8 cellular contexts compared by ENCODE assay signal in the genomic region with DNA sequence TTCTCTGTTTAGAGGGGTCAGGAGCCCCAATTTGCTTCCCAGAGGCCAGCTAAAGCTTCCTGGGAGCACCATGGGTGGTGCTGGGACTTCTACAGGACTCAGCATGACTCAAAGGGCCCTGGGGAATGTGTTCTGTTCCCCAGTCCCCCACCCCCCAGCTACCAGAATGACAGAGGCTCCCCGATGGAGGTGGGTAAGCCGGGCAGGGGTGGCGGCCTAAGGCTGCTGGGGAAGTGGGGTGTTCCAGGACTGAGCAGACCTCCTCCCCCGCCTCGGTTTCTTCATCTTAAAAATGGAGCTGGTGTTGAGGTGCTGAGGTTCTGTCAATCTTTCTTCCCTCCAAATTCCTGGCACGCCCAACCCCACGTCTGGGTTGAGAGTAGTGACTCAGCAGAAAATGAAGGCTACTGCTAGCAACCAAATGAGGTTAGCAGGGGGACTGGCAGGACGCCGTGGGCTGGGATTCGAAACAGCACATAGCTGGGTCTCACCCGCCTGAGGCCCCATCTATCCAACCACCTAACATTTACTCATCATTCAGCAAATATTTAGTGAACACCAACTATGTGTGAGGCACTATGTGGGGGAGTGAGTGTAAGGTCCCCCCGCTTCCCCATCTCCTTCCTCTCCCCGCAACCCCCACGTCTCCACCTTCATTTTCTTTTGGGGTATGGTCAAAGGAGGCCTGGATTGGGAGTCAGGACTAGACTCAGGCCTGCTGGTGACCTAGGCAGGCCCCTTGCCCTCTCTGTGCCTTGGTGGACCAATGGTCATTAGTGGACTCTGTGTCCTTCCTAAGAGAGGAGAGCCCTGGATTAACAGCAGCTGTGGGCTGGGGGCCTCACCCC. TPM values are rescaled to one million over a fixed set of nuclear protein-coding genes. Genes with fewer than 3 reads are reported as not detected.
DNase-seq lines count a peak whose midpoint lies in the region; ATAC-seq and TF ChIP-seq lines count a peak whose summit lies in the region.

No MANE protein-coding gene starts in this region.

- H3K4me1 ChIP-seq in SJSA1 (replicated peaks) (peaks cover 37% of the 10 kb centered on the region), fibroblast of lung (ENCODE audit: control insufficient read depth, extremely low read depth, insufficient read depth, low read length) (peaks cover 31% of the 10 kb centered on the region), ovary (ENCODE audit: insufficient read depth) (peaks cover 18% of the 10 kb centered on the region)

- TF ChIP-seq CTCF in fibroblast of lung (conservative IDR thresholded peaks at IDR 0.05 in 1 of 2, IDR thresholded peaks at IDR 0.05 in 1 of 2; ENCODE audit: low read depth in 1 of 2, low read length in 2 of 2) = no peak
- TF ChIP-seq CTCF in ovary (IDR thresholded peaks at IDR 0.05) = no peak

- no peak for ATAC-seq in GM18858 (IDR thresholded peaks at IDR 0.05; ENCODE audit: unreplicated experiment)
- no peak for ATAC-seq in GM21528 (IDR thresholded peaks at IDR 0.05; ENCODE audit: low FRiP score, unreplicated experiment)

- H3K9ac ChIP-seq in fibroblast of lung (ENCODE audit: insufficient read depth, low read length) = no peak overlapping the region

- H3K36me3 ChIP-seq in SJSA1 (no peaks in the 10 kb centered on the region), fibroblast of lung (ENCODE audit: control insufficient read depth, insufficient read depth, low read length) (no peaks in the 10 kb centered on the region), ovary (no peaks in the 10 kb centered on the region)

- peak overlapping the region; percentile 52 for H3K4me2 ChIP-seq in fibroblast of lung (ENCODE audit: extremely low read depth, insufficient read depth, low read length)

- intact Hi-C loops in ovary (cut with DNase I) = no loop called here

- CTCF ChIA-PET in HEK293T (lab: Yijun Ruan, JAX) = no interaction called here

- peak; percentile 8 for DNase-seq in SIG-M5 treated with dmso at 0.1 percent for 504 hours (lab: John Stamatoyannopoulos, UW; ENCODE audit: unreplicated experiment)
- DNase-seq in SIG-M5 (lab: John Stamatoyannopoulos, UW) = no peak
- peak; percentile 82 to 83 for DNase-seq in SJSA1 (ENCODE audit: low read depth in 1 of 2, low spot score in 2 of 2)
- DNase-seq in fibroblast of lung (ENCODE audit: low read depth in 2 of 2) = peak; percentile 87 to 94
- DNase-seq in ovary = peak; percentile 68 to 80 (median 77)
- DNase-seq in HEK293T (ENCODE audit: extremely low spot score) = no peak

- WGBS in ovary, 3 donors = 56 to 61% (median 59%) methylated on average over 14 of the region's 14 CpGs

- H3K4me3 ChIP-seq in SJSA1 (no peak overlapping the region), fibroblast of lung (replicated peaks in 1 of 4; ENCODE audit: control extremely low read depth in 1 of 4, insufficient read depth in 1 of 4, low read depth in 3 of 4, low read length in 4 of 4) (no peak overlapping the region), ovary (no peak overlapping the region)

- H3K27ac ChIP-seq in SJSA1 = peak overlapping the region; percentile 82
- H3K27ac ChIP-seq in fibroblast of lung (ENCODE audit: insufficient read depth, low read length) = peak overlapping the region; percentile 70
- peak overlapping the region; percentile 67 to 91 for H3K27ac ChIP-seq in ovary

- POLR2A ChIA-PET in HEK293T (lab: Yijun Ruan, JAX) = no interaction called here

- no peak for TF ChIP-seq POLR2A in ovary (IDR thresholded peaks at IDR 0.05)

- no peaks in the 10 kb centered on the region for H3K27me3 ChIP-seq in SJSA1 (replicated peaks)
- H3K27me3 ChIP-seq in fibroblast of lung (ENCODE audit: control insufficient read depth, insufficient read depth, low read length) = no peaks in the 10 kb centered on the region
- H3K27me3 ChIP-seq in ovary = no peaks in the 10 kb centered on the region

- no peak overlapping the region for H2AFZ ChIP-seq in fibroblast of lung (ENCODE audit: low read length)

- no peaks in the 10 kb centered on the region for H3K79me2 ChIP-seq in fibroblast of lung (ENCODE audit: control insufficient read depth, insufficient read depth, low read length)

- H3K9me3 ChIP-seq in SJSA1 (replicated peaks) (no peaks in the 10 kb centered on the region), fibroblast of lung (ENCODE audit: control insufficient read depth, insufficient read depth, low read depth, low read length) (no peaks in the 10 kb centered on the region), ovary (no peaks in the 10 kb centered on the region)

- no peak for TF ChIP-seq EP300 in ovary (IDR thresholded peaks at IDR 0.05)

- H4K20me1 ChIP-seq in fibroblast of lung (ENCODE audit: control insufficient read depth, extremely low read depth, insufficient read depth, low read length) = no peaks in the 10 kb centered on the region

TF ChIP-seq in HEK293T, 16 proteins besides CTCF, POLR2A, EP300 and RAD21:
- TF ChIP-seq NFRKB (IDR thresholded peaks at IDR 0.05) (no peak), LEF1 (IDR thresholded peaks at IDR 0.05; ENCODE audit: borderline replicate concordance) (no peak), FOXA1 (IDR thresholded peaks at IDR 0.05) (no peak), HDGF (IDR thresholded peaks at IDR 0.05; ENCODE audit: borderline replicate concordance) (no peak), ARNT (IDR thresholded peaks at IDR 0.05) (no peak), FOXK2 (IDR thresholded peaks at IDR 0.05) (no peak), CTBP1 (IDR thresholded peaks at IDR 0.05; ENCODE audit: borderline replicate concordance) (no peak), L3MBTL2 (conservative IDR thresholded peaks at IDR 0.05) (no peak), BHLHE40 (IDR thresholded peaks at IDR 0.05; ENCODE audit: borderline replicate concordance) (no peak), SUZ12 (IDR thresholded peaks at IDR 0.05) (no peak)

RNA-seq across cellular contexts. Expression of gene C9orf50, which starts 50.2 kb away (rescaled TPM):
- not detected in 2 replicates for total RNA-seq in SJSA1 (2014; rRNA removed; shearing (Covaris generic))
- total RNA-seq in fibroblast of lung (0.17 and 0.26 TPM in 2 replicates), ovary (1 to 10 TPM in 1 of 7 donors, under 1 TPM in 1, not detected in 5; 0.30 to 1.1 TPM)
- polyA plus RNA-seq in fibroblast of lung (0.14 and 0.16 TPM in 2 replicates), ovary (under 1 TPM in 1 of 2 donors, not detected in 1; 0.07 TPM)
- polyA plus RNA-seq in fibroblast of lung (2012) = 0.12 TPM in 1 of 2 replicates, not detected in the other
- not detected in 2 replicates for polyA minus RNA-seq in fibroblast of lung (ENCODE audit: low replicate concordance)

RNA-seq across cellular contexts. Expression of gene NTMT1, which starts 55.3 kb away (rescaled TPM):
- total RNA-seq in SJSA1 (2014; rRNA removed; shearing (Covaris generic)) = 30.8 and 35.9 TPM in 2 replicates
- total RNA-seq in fibroblast of lung (33.1 and 34.2 TPM in 2 replicates), ovary (10 to 100 TPM; 11.9 to 29.7 (median 25.3) TPM)
- polyA plus RNA-seq in fibroblast of lung (51.9 and 62.1 TPM in 2 replicates), ovary (10 to 100 TPM; 11.7 to 33.1 TPM)
- 64.3 and 83.1 TPM in 2 replicates for polyA plus RNA-seq in fibroblast of lung (2012)
- polyA minus RNA-seq in fibroblast of lung (ENCODE audit: low replicate concordance) = 33.0 and 46.7 TPM in 2 replicates

Comparison
In these comparisons a context has a peak if more than half of its experiments do, and no peak if none do; other contexts are left out.
1. DNase-seq: peak in SIG-M5 treated with dmso at 0.1 percent for 504 hours (single experiment), SJSA1 (2 of 2), fibroblast of lung (2 of 2) and ovary (5 of 5); none in SIG-M5 (single experiment) and HEK293T (single experiment).
2. Peak in every context shown above with its lines, with median percentiles within 50 percentile points of each other: H3K27ac ChIP-seq.